13 cellular contexts compared by ENCODE assay signal in genomic region chr19:51808333-51808986, GRCh38. TPM values are rescaled to one million over a fixed set of nuclear protein-coding genes. Genes with fewer than 3 reads are reported as not detected.
DNase-seq lines count a peak whose midpoint lies in the region; ATAC-seq and TF ChIP-seq lines count a peak whose summit lies in the region.
"Had no signal": no experiment of that assay in that cellular context is flagged by ENCODE, and none has a peak within 500 bp of the region (broad histone marks: within the 10 kb centered on the region; RNA-seq: fewer than 3 reads in every experiment).

No MANE protein-coding gene starts in this region.

- no peak for ATAC-seq in HCT116
- ATAC-seq in SK-N-SH treated with all-trans-retinoic acid at 6 μM for 48 hours, result peak; percentile 77
- ATAC-seq in HG03432 (IDR thresholded peaks at IDR 0.05; ENCODE audit: unreplicated experiment), result no peak

- H3K27ac ChIP-seq in HCT116 (ENCODE audit: low read depth, low read length), result no peak overlapping the region
- H3K27ac ChIP-seq in sigmoid colon, result no peak overlapping the region
- H3K27ac ChIP-seq: tibial artery had no signal

- peak; percentile 10; the same call in 1 of the 2 replicates for TF ChIP-seq CTCF in BJ (IDR thresholded peaks at IDR 0.05; ENCODE audit: insufficient read depth, low read depth, low read length)
- no peak for TF ChIP-seq CTCF in HCT116 (IDR thresholded peaks at IDR 0.05 in 2 of 3, conservative IDR thresholded peaks at IDR 0.05 in 1 of 3; ENCODE audit: borderline replicate concordance in 1 of 3, insufficient read depth in 1 of 3, low read depth in 2 of 3, low read length in 2 of 3)
- no peak for TF ChIP-seq CTCF in sigmoid colon (IDR thresholded peaks at IDR 0.05)

- no peaks in the 10 kb centered on the region for H3K79me2 ChIP-seq in HCT116 (ENCODE audit: insufficient read depth, low read length)

- no peak overlapping the region for H3K9ac ChIP-seq in HCT116 (ENCODE audit: low read length)

- H2AFZ ChIP-seq in HCT116 (ENCODE audit: low read depth, low read length, poor library complexity, severe bottlenecking), result no peak overlapping the region

- no peaks in the 10 kb centered on the region for H3K36me3 ChIP-seq in BJ (ENCODE audit: control insufficient read depth, insufficient read depth, low read length)
- H3K36me3 ChIP-seq in HCT116 (ENCODE audit: control insufficient read depth in 1 of 2, insufficient read depth in 2 of 2, low read length in 2 of 2), result no peaks in the 10 kb centered on the region
- no peaks in the 10 kb centered on the region for H3K36me3 ChIP-seq in sigmoid colon
- no peaks in the 10 kb centered on the region for H3K36me3 ChIP-seq in HAP-1 (replicated peaks)
- H3K36me3 ChIP-seq: tibial artery had no signal

- peak; percentile 13; the same call in 1 of the 2 replicates for TF ChIP-seq RAD21 in HCT116 (IDR thresholded peaks at IDR 0.05; ENCODE audit: low read depth)

- no peaks in the 10 kb centered on the region for H3K9me2 ChIP-seq in HCT116 (ENCODE audit: insufficient read depth)

- 75 to 83% methylated on average over 8 of the region's 8 CpGs for WGBS in sigmoid colon, 2 donors

- TF ChIP-seq EP300 in sigmoid colon (IDR thresholded peaks at IDR 0.05), result no peak

- no peaks in the 10 kb centered on the region for H4K20me1 ChIP-seq in HCT116 (ENCODE audit: insufficient read depth)

- intact Hi-C loops in HCT116 (cut with micrococcal nuclease) (no loop called here), sigmoid colon (cut with DNase I) (no loop called here)

- RAD21 ChIA-PET in HCT116 (lab: Charles Lee; ENCODE audit: low non-redundant PET in 1 of 2, low total read pairs in 2 of 2, uncharacterized antibody in 2 of 2, unreplicated experiment in 2 of 2), result no interaction called here

- POLR2A ChIA-PET in BJ (lab: Charles Lee), result no interaction called here
- POLR2A ChIA-PET in HCT116 (lab: Charles Lee), result no interaction called here

- H3K4me1 ChIP-seq in HCT116 (ENCODE audit: control insufficient read depth in 1 of 2, insufficient read depth in 2 of 2, low read length in 2 of 2) (no peaks in the 10 kb centered on the region), sigmoid colon (no peaks in the 10 kb centered on the region), HAP-1 (no peaks in the 10 kb centered on the region)
- H3K4me1 ChIP-seq: tibial artery had no signal

- in situ Hi-C loops in HAP-1 (cut with MboI; ENCODE audit: low sequenced_read_pairs), result no loop called here

- no peak for DNase-seq in BJ (ENCODE audit: low read depth)
- DNase-seq in HCT116 (ENCODE audit: low read depth, low spot score), result no peak
- DNase-seq in glomerular visceral epithelial cell (ENCODE audit: extremely low spot score), result peak; percentile 6
- DNase-seq in sigmoid colon, result no peak
- DNase-seq in T1000 (lab: John Stamatoyannopoulos, UW), result no peak
- no peak for DNase-seq in HAP-1 (ENCODE audit: low spot score in 2 of 2)
- DNase-seq: activated CD4-positive, alpha-beta T cell treated with anti-CD3 and anti-CD28 coated beads for 48 hours; activated gamma-delta T cell treated with Interleukin-2 at 50 U/mL for 16 hours; hippocampal formation; NCI-H2081; tibial artery had no signal

- BruUV-seq in HCT116 (replicated peaks; lab: Mats Ljungman, UMichigan), result no TSS peak

- CTCF ChIA-PET in BJ (lab: Yijun Ruan, JAX) (interaction anchor here (0.6 to 1.3 kb wide), 4 partner anchors 12 to 410 kb away, joined by 3 to 10 read pairs (median 3); no protein-coding TSS in a partner anchor), HCT116 (lab: Charles Lee) (interaction anchor here (0.6 to 2.6 kb wide), 2 partner anchors 31 to 366 kb away, joined by 3 to 9 read pairs; no protein-coding TSS in a partner anchor)

- peaks cover 0 to 2% of the 10 kb centered on the region in 2 experiments; a peak in 1 of 4 replicates for H3K9me3 ChIP-seq in HCT116 (ENCODE audit: control insufficient read depth in 1 of 2, insufficient read depth in 1 of 2, low read depth in 1 of 2, low read length in 2 of 2)
- no peaks in the 10 kb centered on the region for H3K9me3 ChIP-seq in sigmoid colon
- no peaks in the 10 kb centered on the region for H3K9me3 ChIP-seq in HAP-1
- H3K9me3 ChIP-seq: tibial artery had no signal

- H3K27me3 ChIP-seq in BJ (ENCODE audit: control insufficient read depth, insufficient read depth, low read length), result no peaks in the 10 kb centered on the region
- no peaks in the 10 kb centered on the region for H3K27me3 ChIP-seq in HCT116 (ENCODE audit: insufficient read depth, low read length)
- H3K27me3 ChIP-seq in sigmoid colon, result no peaks in the 10 kb centered on the region
- H3K27me3 ChIP-seq in HAP-1 (ENCODE audit: low read depth), result no peaks in the 10 kb centered on the region
- H3K27me3 ChIP-seq: tibial artery had no signal

- H3K4me3 ChIP-seq in BJ (ENCODE audit: low read depth, low read length) (no peak overlapping the region), HCT116 (replicated peaks in 1 of 2; ENCODE audit: low read depth in 1 of 2, low read length in 2 of 2) (no peak overlapping the region), sigmoid colon (no peak overlapping the region), HAP-1 (no peak overlapping the region)
- H3K4me3 ChIP-seq: tibial artery had no signal

- no peak for TF ChIP-seq POLR2A in HCT116 (IDR thresholded peaks at IDR 0.05; ENCODE audit: borderline replicate concordance, extremely low read depth, insufficient read depth, insufficient read length)
- TF ChIP-seq POLR2A in sigmoid colon (IDR thresholded peaks at IDR 0.05), result no peak

- no peak overlapping the region for H3K4me2 ChIP-seq in HCT116 (ENCODE audit: low read length)

TF ChIP-seq in HCT116, 20 proteins besides CTCF, POLR2A, EP300 and RAD21 (continues in another document):
- TF ChIP-seq CBX3 (IDR thresholded peaks at IDR 0.05; ENCODE audit: low read depth) (no peak), JUND (IDR thresholded peaks at IDR 0.05) (no peak), ZFX (IDR thresholded peaks at IDR 0.05) (no peak), EGR1 (IDR thresholded peaks at IDR 0.05; ENCODE audit: low read depth) (no peak), EZH2 (IDR thresholded peaks at IDR 0.05) (no peak), ATF3 (IDR thresholded peaks at IDR 0.05) (no peak)

TF ChIP-seq in SK-N-SH treated with all-trans-retinoic acid at 6 μM for 48 hours, 23 proteins besides CTCF, POLR2A, EP300 and RAD21 (continues in another document):
- TF ChIP-seq ESRRG (CRISPR knock-in tag; IDR thresholded peaks at IDR 0.05), result no peak
- no peak for TF ChIP-seq TCF4 (CRISPR knock-in tag; IDR thresholded peaks at IDR 0.05; ENCODE audit: borderline replicate concordance)
- no peak for TF ChIP-seq ZC3H10 (CRISPR knock-in tag; IDR thresholded peaks at IDR 0.05)
- no peak for TF ChIP-seq ZFP30 (CRISPR knock-in tag; IDR thresholded peaks at IDR 0.05)
- TF ChIP-seq, protein P1, sequence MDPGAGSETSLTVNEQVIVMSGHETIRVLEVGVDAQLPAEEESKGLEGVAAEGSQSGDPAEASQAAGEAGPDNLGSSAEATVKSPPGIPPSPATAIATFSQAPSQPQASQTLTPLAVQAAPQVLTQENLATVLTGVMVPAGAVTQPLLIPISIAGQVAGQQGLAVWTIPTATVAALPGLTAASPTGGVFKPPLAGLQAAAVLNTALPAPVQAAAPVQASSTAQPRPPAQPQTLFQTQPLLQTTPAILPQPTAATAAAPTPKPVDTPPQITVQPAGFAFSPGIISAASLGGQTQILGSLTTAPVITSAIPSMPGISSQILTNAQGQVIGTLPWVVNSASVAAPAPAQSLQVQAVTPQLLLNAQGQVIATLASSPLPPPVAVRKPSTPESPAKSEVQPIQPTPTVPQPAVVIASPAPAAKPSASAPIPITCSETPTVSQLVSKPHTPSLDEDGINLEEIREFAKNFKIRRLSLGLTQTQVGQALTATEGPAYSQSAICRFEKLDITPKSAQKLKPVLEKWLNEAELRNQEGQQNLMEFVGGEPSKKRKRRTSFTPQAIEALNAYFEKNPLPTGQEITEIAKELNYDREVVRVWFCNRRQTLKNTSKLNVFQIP (CRISPR knock-in tag; IDR thresholded peaks at IDR 0.05; ENCODE audit: borderline replicate concordance, low read depth), result no peak
- no peak for TF ChIP-seq BACH2 (CRISPR knock-in tag; IDR thresholded peaks at IDR 0.05; ENCODE audit: borderline replicate concordance)
- no peak for TF ChIP-seq ZNF70 (CRISPR knock-in tag; IDR thresholded peaks at IDR 0.05)
- no peak for TF ChIP-seq CSDC2 (CRISPR knock-in tag; IDR thresholded peaks at IDR 0.05)
- TF ChIP-seq, protein P2, sequence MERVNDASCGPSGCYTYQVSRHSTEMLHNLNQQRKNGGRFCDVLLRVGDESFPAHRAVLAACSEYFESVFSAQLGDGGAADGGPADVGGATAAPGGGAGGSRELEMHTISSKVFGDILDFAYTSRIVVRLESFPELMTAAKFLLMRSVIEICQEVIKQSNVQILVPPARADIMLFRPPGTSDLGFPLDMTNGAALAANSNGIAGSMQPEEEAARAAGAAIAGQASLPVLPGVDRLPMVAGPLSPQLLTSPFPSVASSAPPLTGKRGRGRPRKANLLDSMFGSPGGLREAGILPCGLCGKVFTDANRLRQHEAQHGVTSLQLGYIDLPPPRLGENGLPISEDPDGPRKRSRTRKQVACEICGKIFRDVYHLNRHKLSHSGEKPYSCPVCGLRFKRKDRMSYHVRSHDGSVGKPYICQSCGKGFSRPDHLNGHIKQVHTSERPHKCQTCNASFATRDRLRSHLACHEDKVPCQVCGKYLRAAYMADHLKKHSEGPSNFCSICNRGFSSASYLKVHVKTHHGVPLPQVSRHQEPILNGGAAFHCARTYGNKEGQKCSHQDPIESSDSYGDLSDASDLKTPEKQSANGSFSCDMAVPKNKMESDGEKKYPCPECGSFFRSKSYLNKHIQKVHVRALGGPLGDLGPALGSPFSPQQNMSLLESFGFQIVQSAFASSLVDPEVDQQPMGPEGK (CRISPR knock-in tag; IDR thresholded peaks at IDR 0.05; ENCODE audit: borderline replicate concordance), result no peak
- no peak for TF ChIP-seq ZFP3 (CRISPR knock-in tag; IDR thresholded peaks at IDR 0.05)
- TF ChIP-seq OSR1 (CRISPR knock-in tag; IDR thresholded peaks at IDR 0.05), result no peak

RNA-seq across cellular contexts. Expression of gene FPR3, which starts 13.5 kb away (rescaled TPM):
- not detected in 2 replicates for polyA plus RNA-seq in BJ (2011; rRNA removed)
- not detected in 2 replicates for polyA minus RNA-seq in BJ (2011; rRNA and poly(A)+ RNA removed)
- not detected for total RNA-seq in HCT116 (2021; ENCODE audit: unreplicated experiment)
- polyA plus RNA-seq in HCT116 (2012), result 0.04 TPM in 1 of 2 replicates, not detected in the other
- total RNA-seq in sigmoid colon, result 1 to 10 TPM; 1.6 to 6.7 (median 3.3) TPM
- polyA plus RNA-seq in sigmoid colon, result 10 to 100 TPM in 1 of 3 donors, 1 to 10 TPM in 2; 3.6 to 25.9 (median 6.1) TPM

RNA-seq across cellular contexts. Expression of gene FPR2, which starts 47.5 kb away (rescaled TPM):
- polyA plus RNA-seq in BJ (2011; rRNA removed) (not detected in 2 replicates), sigmoid colon (1 to 10 TPM in 2 of 3 donors, under 1 TPM in 1; 0.60 to 2.3 (median 1.4) TPM)
- not detected in 2 replicates for polyA minus RNA-seq in BJ (2011; rRNA and poly(A)+ RNA removed)
- total RNA-seq in HCT116 (2021; ENCODE audit: unreplicated experiment) (not detected), sigmoid colon (1 to 10 TPM in 2 of 4 donors, under 1 TPM in 1, not detected in 1; 0.36 to 3.7 (median 1.2) TPM)
- polyA plus RNA-seq in HCT116 (2012), result 0.09 TPM in 1 of 2 replicates, not detected in the other

RNA-seq across cellular contexts. Expression of gene FPR1, which starts 56.8 kb away (rescaled TPM):
- not detected in 2 replicates for polyA plus RNA-seq in BJ (2011; rRNA removed)
- polyA minus RNA-seq in BJ (2011; rRNA and poly(A)+ RNA removed), result not detected in 2 replicates
- total RNA-seq in HCT116 (2021; ENCODE audit: unreplicated experiment), result not detected
- polyA plus RNA-seq in HCT116 (2012), result 0.22 and 0.39 TPM in 2 replicates
- total RNA-seq in sigmoid colon, result 10 to 100 TPM in 1 of 4 donors, 1 to 10 TPM in 3; 2.8 to 15.9 (median 6.2) TPM
- polyA plus RNA-seq in sigmoid colon, result 10 to 100 TPM in 1 of 3 donors, 1 to 10 TPM in 2; 1.2 to 12.0 (median 4.6) TPM
